29 cellular contexts compared by ENCODE assay signal in genomic region chr14:93214598-93214997, GRCh38.
"Had no signal": no experiment of that assay in that cellular context is flagged by ENCODE, and none has a peak within 500 bp of the region (broad histone marks: within the 10 kb centered on the region; RNA-seq: fewer than 3 reads in every experiment).

No MANE protein-coding gene starts in this region.

- ATAC-seq: stimulated activated effector memory CD8-positive, alpha-beta T cell treated with anti-CD3 and anti-CD28 coated beads, Interleukin-12 subunit alpha, Interleukin-12 subunit beta, amount 100 ng/mL, for 72 hours; stimulated activated memory B cell treated with anti-CD40 and anti-IgM and Interleukin-4, amounts not matched to agents 10 μg/mL and 1 μg/mL and 100 μg/mL, for 72 hours; stimulated activated naive B cell treated with anti-CD40 and anti-IgM and Interleukin-4, amounts not matched to agents 10 μg/mL and 1 μg/mL and 100 μg/mL, for 72 hours; stimulated activated naive CD8-positive, alpha-beta T cell treated with anti-CD3 and anti-CD28 coated beads, Interleukin-15, amount 100 ng/mL, for 72 hours; stimulated activated naive CD8-positive, alpha-beta T cell treated with anti-CD3 and anti-CD28 coated beads, Interleukin-15, Interleukin-2, amounts not matched to agents 100 U/mL and 50 U/mL, for 24 hours; upper lobe of right lung had no signal

- H3K4me1 ChIP-seq: testis, thyroid gland, upper lobe of left lung had no signal

- H3K9me3 ChIP-seq: stomach, suprapubic skin, testis, thoracic aorta, thyroid gland, tibial artery, tibial nerve, transverse colon, upper lobe of left lung, upper lobe of right lung, uterus, vagina had no signal

- H3K9me3 Mint-ChIP-seq: stimulated activated effector memory CD8-positive, alpha-beta T cell treated with anti-CD3 and anti-CD28 coated beads, Interleukin-12 subunit alpha, Interleukin-12 subunit beta, amount 100 ng/mL, for 72 hours; stimulated activated memory B cell treated with anti-CD40 and anti-IgM and Interleukin-4, amounts not matched to agents 10 μg/mL and 1 μg/mL and 100 μg/mL, for 72 hours; stimulated activated naive B cell treated with anti-CD40 and anti-IgM and Interleukin-4, amounts not matched to agents 10 μg/mL and 1 μg/mL and 100 μg/mL, for 72 hours; stimulated activated naive CD8-positive, alpha-beta T cell treated with anti-CD3 and anti-CD28 coated beads, Interleukin-15, amount 100 ng/mL, for 72 hours; stimulated activated naive CD8-positive, alpha-beta T cell treated with anti-CD3 and anti-CD28 coated beads, Interleukin-15, Interleukin-2, amounts not matched to agents 100 ng/mL and 50 ng/mL, for 24 hours; type B pancreatic cell had no signal

- FAIRE-seq: urothelium cell line had no signal

- H3K27ac Mint-ChIP-seq: stimulated activated effector memory CD8-positive, alpha-beta T cell treated with anti-CD3 and anti-CD28 coated beads, Interleukin-12 subunit alpha, Interleukin-12 subunit beta, amount 100 ng/mL, for 72 hours; stimulated activated memory B cell treated with anti-CD40 and anti-IgM and Interleukin-4, amounts not matched to agents 10 μg/mL and 1 μg/mL and 100 μg/mL, for 72 hours; stimulated activated naive B cell treated with anti-CD40 and anti-IgM and Interleukin-4, amounts not matched to agents 10 μg/mL and 1 μg/mL and 100 μg/mL, for 72 hours; stimulated activated naive CD8-positive, alpha-beta T cell treated with anti-CD3 and anti-CD28 coated beads, Interleukin-15, amount 100 ng/mL, for 72 hours; stimulated activated naive CD8-positive, alpha-beta T cell treated with anti-CD3 and anti-CD28 coated beads, Interleukin-15, Interleukin-2, amounts not matched to agents 100 ng/mL and 50 ng/mL, for 24 hours; type B pancreatic cell had no signal

- H3K4me3 Mint-ChIP-seq: stimulated activated effector memory CD8-positive, alpha-beta T cell treated with anti-CD3 and anti-CD28 coated beads, Interleukin-12 subunit alpha, Interleukin-12 subunit beta, amount 100 ng/mL, for 72 hours; stimulated activated memory B cell treated with anti-CD40 and anti-IgM and Interleukin-4, amounts not matched to agents 10 μg/mL and 1 μg/mL and 100 μg/mL, for 72 hours; stimulated activated naive B cell treated with anti-CD40 and anti-IgM and Interleukin-4, amounts not matched to agents 10 μg/mL and 1 μg/mL and 100 μg/mL, for 72 hours; stimulated activated naive CD8-positive, alpha-beta T cell treated with anti-CD3 and anti-CD28 coated beads, Interleukin-15, amount 100 ng/mL, for 72 hours; stimulated activated naive CD8-positive, alpha-beta T cell treated with anti-CD3 and anti-CD28 coated beads, Interleukin-15, Interleukin-2, amounts not matched to agents 100 ng/mL and 50 ng/mL, for 24 hours; type B pancreatic cell had no signal

- H3K27me3 Mint-ChIP-seq: stimulated activated memory B cell treated with anti-CD40 and anti-IgM and Interleukin-4, amounts not matched to agents 10 μg/mL and 1 μg/mL and 100 μg/mL, for 72 hours; stimulated activated naive B cell treated with anti-CD40 and anti-IgM and Interleukin-4, amounts not matched to agents 10 μg/mL and 1 μg/mL and 100 μg/mL, for 72 hours; stimulated activated naive CD8-positive, alpha-beta T cell treated with anti-CD3 and anti-CD28 coated beads, Interleukin-15, amount 100 ng/mL, for 72 hours; stimulated activated naive CD8-positive, alpha-beta T cell treated with anti-CD3 and anti-CD28 coated beads, Interleukin-15, Interleukin-2, amounts not matched to agents 100 ng/mL and 50 ng/mL, for 24 hours; type B pancreatic cell had no signal

- DNase-seq: stimulated activated CD4-positive, alpha-beta T cell treated with anti-CD3 and anti-CD28 coated beads, Interleukin-2, amount 100 ng/mL, for 48 hours; stimulated activated CD4-positive, alpha-beta T cell treated with anti-CD3 and anti-CD28 coated beads, Interleukin-4, amount 100 ng/mL, for 1 hour; stimulated activated CD4-positive, alpha-beta T cell treated with anti-CD3 and anti-CD28 coated beads, Interleukin-4, amount 100 ng/mL, for 24 hours; stimulated activated CD4-positive, alpha-beta T cell treated with anti-CD3 and anti-CD28 coated beads, Interleukin-4, amount 100 ng/mL, for 4 hours; stimulated activated CD8-positive, alpha-beta memory T cell treated with anti-CD3 and anti-CD28 coated beads, Interleukin-4, amount 100 ng/mL, for 48 hours; stimulated activated naive B cell treated with anti-CD40 and anti-IgM and Interleukin-4, amounts not matched to agents 10 μg/mL and 1 μg/mL and 100 μg/mL, for 72 hours; stimulated activated naive CD4-positive, alpha-beta T cell; stimulated activated naive CD4-positive, alpha-beta T cell treated with Interleukin-2 at 50 U/mL for 16 hours; stimulated activated naive CD8-positive, alpha-beta T cell treated with anti-CD3 and anti-CD28 coated beads, Interleukin-15, amount 100 ng/mL, for 72 hours; stimulated activated naive CD8-positive, alpha-beta T cell treated with anti-CD3 and anti-CD28 coated beads, Interleukin-15, Interleukin-2, amounts not matched to agents 100 U/mL and 50 U/mL, for 24 hours; stomach; substantia nigra; testis; thyroid gland; tibial artery; transverse colon; trophoblast cell; upper lobe of left lung; upper lobe of right lung; uterus had no signal

- H3K27ac ChIP-seq: stomach, suprapubic skin, testis, thoracic aorta, thyroid gland, tibial artery, tibial nerve, transverse colon, upper lobe of left lung, upper lobe of right lung, uterus, vagina had no signal

- H3K4me3 ChIP-seq: stomach, suprapubic skin, testis, thoracic aorta, thyroid gland, tibial artery, tibial nerve, transverse colon, upper lobe of left lung, upper lobe of right lung, uterus, vagina had no signal

- H3K4me1 Mint-ChIP-seq: stimulated activated effector memory CD8-positive, alpha-beta T cell treated with anti-CD3 and anti-CD28 coated beads, Interleukin-12 subunit alpha, Interleukin-12 subunit beta, amount 100 ng/mL, for 72 hours; stimulated activated naive CD8-positive, alpha-beta T cell treated with anti-CD3 and anti-CD28 coated beads, Interleukin-15, amount 100 ng/mL, for 72 hours had no signal

- H3K27me3 ChIP-seq: stomach, suprapubic skin, testis, thyroid gland, tibial artery, tibial nerve, transverse colon, upper lobe of left lung, upper lobe of right lung, uterus, vagina had no signal

- H3K36me3 ChIP-seq: uterus had no signal
